In genomic region chr17:50372222-50372621, GRCh38 we compare ENCODE assay signal across 1 cellular context.
TF ChIP-seq lines count a peak whose summit lies in the region.

No MANE protein-coding gene starts in this region.

TF ChIP-seq in HepG2, 621 proteins besides CTCF, POLR2A, EP300 and RAD21 (continued from another document):
- TF ChIP-seq, protein P1, sequence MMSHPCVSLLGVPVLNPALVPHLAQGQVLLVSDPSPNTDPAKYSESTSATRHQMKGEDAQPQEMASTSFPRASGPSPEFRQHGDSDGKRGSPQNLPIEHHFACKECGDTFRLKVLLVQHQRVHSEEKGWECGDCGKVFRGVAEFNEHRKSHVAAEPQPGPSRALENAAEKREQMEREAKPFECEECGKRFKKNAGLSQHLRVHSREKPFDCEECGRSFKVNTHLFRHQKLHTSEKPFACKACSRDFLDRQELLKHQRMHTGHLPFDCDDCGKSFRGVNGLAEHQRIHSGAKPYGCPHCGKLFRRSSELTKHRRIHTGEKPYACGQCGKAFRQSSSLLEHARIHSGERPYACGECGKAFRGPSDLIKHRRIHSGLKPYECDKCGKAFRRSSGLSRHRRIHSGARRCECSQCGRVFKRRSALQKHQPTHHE (CRISPR knock-in tag; IDR thresholded peaks at IDR 0.05; ENCODE audit: borderline replicate concordance): 0 out of 2 replicates have a peak, but pooled peaks have one; percentile 5
- TF ChIP-seq ZNF558 (CRISPR knock-in tag; IDR thresholded peaks at IDR 0.05; ENCODE audit: borderline replicate concordance) (0 out of 2 replicates have a peak, but pooled peaks have one; percentile 4), IKZF1 (IDR thresholded peaks at IDR 0.05) (no peak), PAF1 (CRISPR knock-in tag; IDR thresholded peaks at IDR 0.05) (no peak), MAFF (IDR thresholded peaks at IDR 0.05; ENCODE audit: low read depth, low read length) (no peak), KDM6A (CRISPR knock-in tag; IDR thresholded peaks at IDR 0.05; ENCODE audit: low read depth) (no peak), ZNF407 (CRISPR knock-in tag; IDR thresholded peaks at IDR 0.05; ENCODE audit: not compliant biosample characterization) (no peak), EZH2 (conservative IDR thresholded peaks at IDR 0.05; ENCODE audit: low read depth, low read length) (no peak)
